23 cellular contexts compared by ENCODE assay signal in the genomic region with DNA sequence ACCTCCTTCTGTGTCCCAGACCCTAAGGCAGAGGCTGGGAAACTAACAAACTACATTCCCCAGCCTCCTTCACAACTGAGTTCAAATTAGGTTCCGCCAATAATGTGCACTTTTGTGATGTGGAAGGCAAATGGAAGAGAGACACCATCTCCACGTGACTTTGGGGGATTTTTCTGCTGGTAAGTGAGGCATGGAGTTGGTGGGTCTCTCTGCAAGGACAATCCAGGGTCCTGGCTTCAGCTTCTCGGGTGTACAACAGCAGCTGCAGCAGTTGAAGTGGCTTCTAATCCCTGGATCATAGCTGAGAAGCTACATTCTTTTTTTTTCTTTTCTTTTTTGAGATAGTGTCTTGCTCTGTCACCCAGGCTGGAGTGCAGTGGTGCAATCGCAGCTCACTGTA. TPM values are rescaled to one million over a fixed set of nuclear protein-coding genes. Genes with fewer than 3 reads are reported as not detected.
"Had no signal": no experiment of that assay in that cellular context is flagged by ENCODE, and none has a peak within 500 bp of the region (broad histone marks: within the 10 kb centered on the region; RNA-seq: fewer than 3 reads in every experiment).

No MANE protein-coding gene starts in this region.

- H3K4me3 Mint-ChIP-seq: activated T-cell treated with anti-CD3 and anti-CD28 coated beads, Interleukin-2, amount 50 U/mL, for 24 hours; endodermal cell; natural killer cell; stimulated activated naive CD8-positive, alpha-beta T cell treated with anti-CD3 and anti-CD28 coated beads, Interleukin-15, amount 100 ng/mL, for 72 hours; T-cell had no signal

- H3K9me3 Mint-ChIP-seq: activated T-cell treated with anti-CD3 and anti-CD28 coated beads, Interleukin-2, amount 50 U/mL, for 24 hours; endodermal cell; natural killer cell; stimulated activated naive CD8-positive, alpha-beta T cell treated with anti-CD3 and anti-CD28 coated beads, Interleukin-15, amount 100 ng/mL, for 72 hours; T-cell had no signal

- FAIRE-seq: astrocyte, keratinocyte, small intestine had no signal

- H3K36me3 Mint-ChIP-seq: natural killer cell, T-cell had no signal

- DNase-seq: activated CD4-positive, alpha-beta T cell treated with anti-CD3 and anti-CD28 coated beads for 1 hour; activated CD4-positive, alpha-beta T cell treated with anti-CD3 and anti-CD28 coated beads, Interleukin-2, amount 50 U/mL, for 48 hours; activated effector memory CD4-positive, alpha-beta T cell treated with Interleukin-2 at 50 U/mL for 16 hours; activated naive CD4-positive, alpha-beta T cell treated with anti-CD3 and anti-CD28 coated beads, Interleukin-2, amount 50 U/mL, for 16 hours; activated T-cell treated with anti-CD3 and anti-CD28 coated beads, Interleukin-2, amount 50 U/mL, for 24 hours; dorsolateral prefrontal cortex; endodermal cell; erythroblast; heart right ventricle; left lung; mammary epithelial cell; natural killer cell; occipital lobe; right cardiac atrium; small intestine; stimulated activated naive CD8-positive, alpha-beta T cell treated with anti-CD3 and anti-CD28 coated beads, Interleukin-15, amount 100 ng/mL, for 72 hours; T-cell; T1000; testis had no signal

- ATAC-seq: gastroesophageal sphincter; heart right ventricle; left lung; natural killer cell; right cardiac atrium; stimulated activated naive CD8-positive, alpha-beta T cell treated with anti-CD3 and anti-CD28 coated beads, Interleukin-15, amount 100 ng/mL, for 72 hours; T-cell had no signal

- H3K27me3 ChIP-seq: testis had no signal

- H3K27ac Mint-ChIP-seq: activated T-cell treated with anti-CD3 and anti-CD28 coated beads, Interleukin-2, amount 50 U/mL, for 24 hours; endodermal cell; natural killer cell; progenitor cell of endocrine pancreas; stimulated activated naive CD8-positive, alpha-beta T cell treated with anti-CD3 and anti-CD28 coated beads, Interleukin-15, amount 100 ng/mL, for 72 hours; T-cell had no signal

- H3K27ac ChIP-seq: dorsolateral prefrontal cortex, gastroesophageal sphincter, left lung, testis had no signal

- H3K4me1 Mint-ChIP-seq: natural killer cell had no signal

- H3K4me3 ChIP-seq: dorsolateral prefrontal cortex, gastroesophageal sphincter, heart right ventricle, left lung, testis had no signal

- H3K4me1 ChIP-seq: testis had no signal

- H3K36me3 ChIP-seq: gastroesophageal sphincter, heart right ventricle, left lung had no signal

- H3K9me3 ChIP-seq: gastroesophageal sphincter, heart right ventricle, left lung, testis had no signal

RNA-seq across cellular contexts. Expression of a gene that starts 58.9 kb away (rescaled TPM):
- total RNA-seq: mammary epithelial cell had no signal
- polyA plus RNA-seq: keratinocyte had no signal
